ENCODE assay signal across 8 cellular contexts in the genomic region with DNA sequence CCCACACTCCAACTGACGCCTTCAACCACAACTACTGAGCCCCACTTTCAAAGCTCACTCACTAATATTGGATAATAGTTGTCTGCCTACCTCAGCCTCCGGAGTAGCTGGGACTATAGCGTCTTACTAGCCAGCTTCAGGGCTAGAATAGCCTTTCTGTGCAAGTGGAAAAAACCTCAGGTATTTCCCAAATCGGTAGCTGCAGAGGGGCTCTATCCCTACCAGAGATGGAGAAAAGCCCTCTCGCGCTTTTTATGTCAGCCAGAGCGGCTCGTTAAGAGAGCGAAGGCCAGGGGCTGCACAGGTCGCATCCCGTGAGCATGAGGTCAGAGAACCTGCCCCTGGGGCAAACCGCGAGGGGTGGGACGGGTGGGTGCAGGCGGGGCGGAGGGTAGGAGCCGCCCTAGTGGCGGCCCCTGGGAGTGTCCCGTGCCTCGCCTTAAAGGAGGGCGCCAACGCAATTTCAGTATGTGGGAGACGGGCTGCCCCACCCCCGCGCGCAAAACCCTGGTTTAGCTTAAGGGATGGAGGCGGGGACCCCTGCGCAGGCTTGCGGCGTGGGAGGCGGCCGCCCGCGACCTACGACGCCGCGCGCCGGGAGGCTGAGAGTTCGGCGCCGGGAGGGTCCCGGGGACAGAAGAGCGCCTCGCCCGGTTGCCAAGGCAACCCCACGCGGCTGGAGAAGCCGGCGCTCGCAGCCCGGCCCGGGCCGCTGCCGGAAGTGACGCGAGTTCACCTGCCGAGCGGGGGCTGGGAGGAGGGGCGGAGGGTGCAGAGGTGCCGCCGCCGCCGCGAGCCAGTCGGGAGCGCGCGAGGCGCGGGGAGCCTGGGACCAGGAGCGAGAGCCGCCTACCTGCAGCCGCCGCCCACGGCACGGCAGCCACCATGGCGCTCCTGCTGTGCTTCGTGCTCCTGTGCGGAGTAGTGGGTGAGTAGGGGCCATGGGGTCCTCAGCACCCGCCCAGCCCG. TPM values are rescaled to one million over a fixed set of nuclear protein-coding genes. Genes with fewer than 3 reads are reported as not detected.
DNase-seq lines count a peak whose midpoint lies in the region; ATAC-seq and TF ChIP-seq lines count a peak whose summit lies in the region.

TSS of gene CXADR (plus strand) at position 799 of the 969 bp plus-strand sequence. CDS start at position 886, 87 bp downstream.

- peaks cover 19% of the 10 kb centered on the region for H3K4me1 Mint-ChIP-seq in activated B cell treated with CpG ODN at 0.5 μM for 24 hours

- DNase-seq in NCI-H187 treated with DMSO at 0.1 percent for 48 hours (lab: John Stamatoyannopoulos, UW), result peak; percentile 58
- peak; percentile 42 for DNase-seq in activated B cell treated with CpG ODN at 0.5 μM for 24 hours
- DNase-seq in central memory CD4-positive, alpha-beta T cell, result peak; percentile 80
- DNase-seq in kidney glomerular epithelial cell (lab: John Stamatoyannopoulos, UW), result peak; percentile 70
- DNase-seq in stimulated activated CD4-positive, alpha-beta T cell treated with anti-CD3 and anti-CD28 coated beads, Interleukin-1b, Interleukin-23, amount 100 ng/mL, for 4 hours (ENCODE audit: low read depth in 2 of 2), result peak; percentile 66 to 75
- no peak for DNase-seq in GDM1 (lab: John Stamatoyannopoulos, UW)

- intact Hi-C loops in activated B cell treated with CpG ODN at 0.5 μM for 24 hours (cut with micrococcal nuclease), result loop anchor here (5.0 kb wide), 1 partner anchor 100 kb away; the partner anchor contains the start of gene BTG3

- peak; percentile 62 for TF ChIP-seq CTCF in GM12875 (IDR thresholded peaks at IDR 0.05; ENCODE audit: borderline replicate concordance, insufficient read depth, low read depth, low read length)
- no peak for TF ChIP-seq CTCF in activated B cell treated with CpG ODN at 0.5 μM for 24 hours (IDR thresholded peaks at IDR 0.05)

- ATAC-seq in HG02852 (IDR thresholded peaks at IDR 0.05; ENCODE audit: unreplicated experiment) (peak; percentile 87), activated B cell treated with CpG ODN at 0.5 μM for 24 hours (ENCODE audit: low read depth) (peak; percentile 68)

- peaks cover 35% of the 10 kb centered on the region for H3K27me3 Mint-ChIP-seq in activated B cell treated with CpG ODN at 0.5 μM for 24 hours

- H3K4me3 ChIP-seq in GM12875 (ENCODE audit: low read depth, low read length), result peak within 1 kb of the TSS; percentile 56

- POLR2A ChIA-PET in activated B cell treated with CpG ODN at 0.5 μM for 24 hours (lab: Charles Lee), result no interaction called here

- no peaks in the 10 kb centered on the region for H3K9me3 Mint-ChIP-seq in activated B cell treated with CpG ODN at 0.5 μM for 24 hours

- no peak within 1 kb of the TSS for H3K27ac Mint-ChIP-seq in activated B cell treated with CpG ODN at 0.5 μM for 24 hours

- H3K36me3 Mint-ChIP-seq in activated B cell treated with CpG ODN at 0.5 μM for 24 hours (ENCODE audit: low read depth), result no peaks in the 10 kb centered on the region

- H3K4me3 Mint-ChIP-seq in activated B cell treated with CpG ODN at 0.5 μM for 24 hours, result peak within 1 kb of the TSS; percentile 83

- CTCF ChIA-PET in activated B cell treated with CpG ODN at 0.5 μM for 24 hours (lab: Charles Lee), result no interaction called here

RNA-seq across cellular contexts. Expression of gene CXADR, which starts in this region (rescaled TPM):
- not detected in 2 replicates for total RNA-seq in activated B cell treated with CpG ODN at 0.5 μM for 24 hours

Comparison
In these comparisons a context has a peak if more than half of its experiments do, and no peak if none do; other contexts are left out.
1. Peak in DNase-seq and ATAC-seq in activated B cell treated with CpG ODN at 0.5 μM for 24 hours; RNA of the gene not detected or under 1 TPM.